27 cellular contexts compared by ENCODE assay signal in genomic region chr3:9881440-9881839, GRCh38. TPM values are rescaled to one million over a fixed set of nuclear protein-coding genes. Genes with fewer than 3 reads are reported as not detected.
DNase-seq lines count a peak whose midpoint lies in the region; ATAC-seq and TF ChIP-seq lines count a peak whose summit lies in the region.
"Had no signal": no experiment of that assay in that cellular context is flagged by ENCODE, and none has a peak within 500 bp of the region (broad histone marks: within the 10 kb centered on the region; RNA-seq: fewer than 3 reads in every experiment).

No MANE protein-coding gene starts in this region.

- CTCF ChIA-PET in HEK293 (lab: Yijun Ruan, JAX), result no interaction called here
- CTCF ChIA-PET in OCI-LY7 (lab: Charles Lee; ENCODE audit: unreplicated experiment), result no interaction called here

- H3K9me3 ChIP-seq in HEK293 (ENCODE audit: control insufficient read depth, insufficient read depth, low read depth, low read length) (no peaks in the 10 kb centered on the region), OCI-LY7 (ENCODE audit: low read length) (no peaks in the 10 kb centered on the region)
- H3K9me3 ChIP-seq: A549 had no signal

- H3K4me3 ChIP-seq in HEK293 (ENCODE audit: low read depth, low read length) (no peak overlapping the region), OCI-LY7 (ENCODE audit: low read depth, low read length, poor library complexity, severe bottlenecking) (no peak overlapping the region)
- H3K4me3 ChIP-seq: A549 had no signal

- no peak overlapping the region for H3K4me2 ChIP-seq in OCI-LY7 (ENCODE audit: low read length)
- H3K4me2 ChIP-seq: A549 had no signal

- intact Hi-C loops in OCI-LY7 (cut with micrococcal nuclease; ENCODE audit: unreplicated experiment) (no loop called here), left ventricle myocardium superior (cut with micrococcal nuclease) (no loop called here)

- H3K36me3 ChIP-seq in HEK293 (ENCODE audit: control insufficient read depth in 2 of 2, insufficient read depth in 1 of 2, low read length in 2 of 2) (no peaks in the 10 kb centered on the region), OCI-LY7 (ENCODE audit: insufficient read depth, low read length) (no peaks in the 10 kb centered on the region)

- POLR2A ChIA-PET in HEK293 (lab: Yijun Ruan, JAX), result interaction anchor here (0.6 kb wide), 1 partner anchor 8 kb away, joined by 3 read pairs; no protein-coding TSS in a partner anchor
- POLR2A ChIA-PET in OCI-LY7 (lab: Charles Lee), result interaction anchor here (2.8 kb wide), 1 partner anchor 9 kb away, joined by 17 read pairs; the partner anchor contains the start of gene JAGN1

- ATAC-seq in HG03439 (IDR thresholded peaks at IDR 0.05; ENCODE audit: unreplicated experiment) (no peak), left ventricle myocardium superior (no peak)
- ATAC-seq: A549; CD8-positive, alpha-beta T cell; HepG2; PC-3; Right ventricle myocardium inferior had no signal

- no TSS peak for BruUV-seq in OCI-LY7 (replicated peaks; lab: Mats Ljungman, UMichigan)

- H3K9me2 ChIP-seq in OCI-LY7 (ENCODE audit: insufficient read depth, low read length), result no peaks in the 10 kb centered on the region

- no peaks in the 10 kb centered on the region for H3K79me2 ChIP-seq in OCI-LY7 (ENCODE audit: insufficient read depth, low read depth, low read length)

- H4K20me1 ChIP-seq in OCI-LY7 (ENCODE audit: insufficient read depth, low read length), result no peaks in the 10 kb centered on the region

- TF ChIP-seq CTCF in HEK293 (tag by site-specific recombination; IDR thresholded peaks at IDR 0.05), result no peak
- TF ChIP-seq CTCF in OCI-LY7 (conservative IDR thresholded peaks at IDR 0.05; ENCODE audit: low read length), result no peak

- H3K27ac ChIP-seq in HEK293 (ENCODE audit: extremely low read depth, low read depth, low read length) (no peak overlapping the region), OCI-LY7 (ENCODE audit: low read depth, low read length, poor library complexity, severe bottlenecking) (no peak overlapping the region)
- H3K27ac ChIP-seq: C4-2B had no signal

- DNase-seq in NCI-H510A treated with DMSO at 0.1 percent for 48 hours (lab: John Stamatoyannopoulos, UW) (peak; percentile 6), NCI-H510A (lab: John Stamatoyannopoulos, UW) (no peak), OCI-LY7 (ENCODE audit: low spot score) (peak; percentile 17), myocyte (ENCODE audit: low read depth) (peak; percentile 80), left ventricle myocardium superior (no peak)
- DNase-seq: AML-193; CD8-positive, alpha-beta T cell; DMS153; Karpas-422; MV-4-11; NCI-H1105; NCI-H1436 treated with DMSO at 0.1 percent for 48 hours; NCI-H187 treated with DMSO at 0.1 percent for 48 hours; NCI-H2107; NCI-H226; NCI-H526; PC-3 had no signal

- H3K4me1 ChIP-seq in HEK293 (ENCODE audit: control insufficient read depth, insufficient read depth, low read length) (no peaks in the 10 kb centered on the region), OCI-LY7 (ENCODE audit: insufficient read depth, low read length, poor library complexity, severe bottlenecking) (no peaks in the 10 kb centered on the region)

- H2AFZ ChIP-seq in OCI-LY7 (ENCODE audit: low read length), result no peak overlapping the region

TF ChIP-seq in HEK293, 187 proteins besides CTCF, POLR2A, EP300 and RAD21:
- TF ChIP-seq ZNF24 (tag by site-specific recombination; IDR thresholded peaks at IDR 0.05), result no peak
- no peak for TF ChIP-seq EGR2 (tag by site-specific recombination; IDR thresholded peaks at IDR 0.05; ENCODE audit: low read depth)
- TF ChIP-seq ZNF514 (tag by site-specific recombination; IDR thresholded peaks at IDR 0.05), result no peak
- no peak for TF ChIP-seq TRIM28 (IDR thresholded peaks at IDR 0.05; ENCODE audit: borderline replicate concordance, low read length)
- no peak for TF ChIP-seq ZNF423 (tag by site-specific recombination; IDR thresholded peaks at IDR 0.05)
- no peak for TF ChIP-seq ZNF629 (tag by site-specific recombination; IDR thresholded peaks at IDR 0.05)
- TF ChIP-seq SCRT2 (tag by site-specific recombination; IDR thresholded peaks at IDR 0.05), result peak; percentile 81

RNA-seq across cellular contexts. Expression of gene CIDEC, which starts 1.4 kb away (rescaled TPM):
- total RNA-seq in OCI-LY7 (2014; rRNA removed; shearing (Covaris generic)), result not detected in 2 replicates
- total RNA-seq in OCI-LY7 (2022) (not detected in 2 replicates), myocyte (0.26 TPM in 1 of 2 replicates, not detected in the other), left ventricle myocardium superior (2.5 TPM)
- 0.09 TPM for polyA plus RNA-seq in myocyte (2012)
- total RNA-seq: CD8-positive, alpha-beta T cell; Daoy; G401; M059J; PC-3; T-helper 1 cell treated with Interleukin-12 subunit alpha and Interleukin-12 subunit beta and Interleukin-4 antibody, amounts not matched to agents 30 ng/mL and 1 ng/mL, for 36 hours had no signal

RNA-seq across cellular contexts. Expression of gene JAGN1, which starts 9.0 kb away (rescaled TPM):
- 20.4 and 21.0 TPM in 2 replicates for total RNA-seq in OCI-LY7 (2014; rRNA removed; shearing (Covaris generic))
- 29.5 and 32.1 TPM in 2 replicates for total RNA-seq in OCI-LY7 (2022)
- 41.4 and 50.5 TPM in 2 replicates for total RNA-seq in myocyte
- 43.6 TPM for polyA plus RNA-seq in myocyte (2012)
- total RNA-seq in left ventricle myocardium superior, result 18.4 TPM

RNA-seq across cellular contexts. Expression of gene IL17RE, which starts 21.2 kb away (rescaled TPM):
- 0.06 TPM in 1 of 2 replicates, not detected in the other for total RNA-seq in OCI-LY7 (2014; rRNA removed; shearing (Covaris generic))
- total RNA-seq in OCI-LY7 (2022) (0.53 and 1.1 TPM in 2 replicates), myocyte (0.40 and 0.68 TPM in 2 replicates), left ventricle myocardium superior (0.45 TPM)
- 1.3 TPM for polyA plus RNA-seq in myocyte (2012)

RNA-seq across cellular contexts. Expression of gene IL17RC, which starts 35.5 kb away (rescaled TPM):
- 0.73 TPM in 1 of 2 replicates, not detected in the other for total RNA-seq in OCI-LY7 (2014; rRNA removed; shearing (Covaris generic))
- total RNA-seq in OCI-LY7 (2022) (0.23 TPM in 1 of 2 replicates, not detected in the other), myocyte (24.4 and 33.9 TPM in 2 replicates), left ventricle myocardium superior (36.0 TPM)
- 28.3 TPM for polyA plus RNA-seq in myocyte (2012)

RNA-seq across cellular contexts. Expression of gene RPUSD3, which starts 37.6 kb away (rescaled TPM):
- 44.2 and 47.4 TPM in 2 replicates for total RNA-seq in OCI-LY7 (2014; rRNA removed; shearing (Covaris generic))
- total RNA-seq in OCI-LY7 (2022), result 59.2 and 65.2 TPM in 2 replicates
- 34.9 and 43.4 TPM in 2 replicates for total RNA-seq in myocyte
- 33.9 TPM for polyA plus RNA-seq in myocyte (2012)
- total RNA-seq in left ventricle myocardium superior, result 37.9 TPM

Comparison
In these comparisons a context has a peak if more than half of its experiments do, and no peak if none do; other contexts are left out.
1. DNase-seq: peak in NCI-H510A treated with DMSO at 0.1 percent for 48 hours (single experiment), OCI-LY7 (single experiment) and myocyte (single experiment); none in NCI-H510A (single experiment) and left ventricle myocardium superior (single experiment).